Comparison of ENCODE assay signal across 8 cellular contexts in genomic region chr19:1213391-1214286, GRCh38. TPM values are rescaled to one million over a fixed set of nuclear protein-coding genes. Genes with fewer than 3 reads are reported as not detected.
DNase-seq lines count a peak whose midpoint lies in the region; ATAC-seq and TF ChIP-seq lines count a peak whose summit lies in the region.

No MANE protein-coding gene starts in this region.

- H3K4me3 Mint-ChIP-seq in activated naive CD4-positive, alpha-beta T cell treated with anti-CD3 and anti-CD28 coated beads, Interleukin-2, amount 10 ng/mL, durations not matched to agents 7 days and 5 days = peak overlapping the region; percentile 61
- H3K4me3 Mint-ChIP-seq in progenitor cell of endocrine pancreas (ENCODE audit: low read depth) = no peak overlapping the region

- ATAC-seq in HG03469 (IDR thresholded peaks at IDR 0.05; ENCODE audit: unreplicated experiment) = no peak

- peaks cover 43% of the 10 kb centered on the region for H3K4me1 Mint-ChIP-seq in activated naive CD4-positive, alpha-beta T cell treated with anti-CD3 and anti-CD28 coated beads, Interleukin-2, amount 10 ng/mL, durations not matched to agents 7 days and 5 days
- peaks cover 9% of the 10 kb centered on the region for H3K4me1 Mint-ChIP-seq in progenitor cell of endocrine pancreas (ENCODE audit: low read depth)

- no peak for TF ChIP-seq CTCF in progenitor cell of endocrine pancreas (IDR thresholded peaks at IDR 0.05; ENCODE audit: unreplicated experiment)

- in situ Hi-C loops in ACHN (cut with HindIII; ENCODE audit: low pct_ligation_motif_present, low pct_unique_long_range_greater_than_20kb, low sequenced_read_pairs) = no loop called here

- H3K36me3 Mint-ChIP-seq in activated naive CD4-positive, alpha-beta T cell treated with anti-CD3 and anti-CD28 coated beads, Interleukin-2, amount 10 ng/mL, durations not matched to agents 7 days and 5 days = peaks cover 24% of the 10 kb centered on the region
- H3K36me3 Mint-ChIP-seq in progenitor cell of endocrine pancreas (ENCODE audit: insufficient read depth) = peaks cover 8% of the 10 kb centered on the region

- no peaks in the 10 kb centered on the region for H3K27me3 Mint-ChIP-seq in activated naive CD4-positive, alpha-beta T cell treated with anti-CD3 and anti-CD28 coated beads, Interleukin-2, amount 10 ng/mL, durations not matched to agents 7 days and 5 days
- H3K27me3 Mint-ChIP-seq in progenitor cell of endocrine pancreas = no peaks in the 10 kb centered on the region

- peak overlapping the region; percentile 95 for H3K27ac Mint-ChIP-seq in activated naive CD4-positive, alpha-beta T cell treated with anti-CD3 and anti-CD28 coated beads, Interleukin-2, amount 10 ng/mL, durations not matched to agents 7 days and 5 days
- H3K27ac Mint-ChIP-seq in progenitor cell of endocrine pancreas = peak overlapping the region; percentile 92

- CTCF ChIA-PET in activated naive CD4-positive, alpha-beta T cell treated with anti-CD3 and anti-CD28 coated beads, Interleukin-2, amount 10 ng/mL, durations not matched to agents 7 days and 5 days (lab: Charles Lee) = interaction anchor here (1.0 to 1.3 kb wide), 5 partner anchors 9 to 350 kb away, joined by 3 to 6 read pairs (median 3); no protein-coding TSS in a partner anchor

- DNase-seq in ELR (ENCODE audit: low read depth) = peak; percentile 88
- peak; percentile 59 for DNase-seq in NCI-H510A (lab: John Stamatoyannopoulos, UW)
- peak; percentile 72 for DNase-seq in activated naive CD4-positive, alpha-beta T cell treated with anti-CD3 and anti-CD28 coated beads, Interleukin-2, amount 10 ng/mL, durations not matched to agents 7 days and 5 days
- DNase-seq in glomerular visceral epithelial cell (ENCODE audit: extremely low spot score) = peak; percentile 72
- DNase-seq in progenitor cell of endocrine pancreas (ENCODE audit: low spot score, unreplicated experiment) = no peak
- DNase-seq in ACHN = no peak
- no peak for DNase-seq in NCI-H2171 (lab: John Stamatoyannopoulos, UW)

- H3K9me3 Mint-ChIP-seq in activated naive CD4-positive, alpha-beta T cell treated with anti-CD3 and anti-CD28 coated beads, Interleukin-2, amount 10 ng/mL, durations not matched to agents 7 days and 5 days = no peaks in the 10 kb centered on the region
- H3K9me3 Mint-ChIP-seq in progenitor cell of endocrine pancreas (ENCODE audit: low read depth) = no peaks in the 10 kb centered on the region

RNA-seq across cellular contexts. Expression of gene STK11, which starts 8.1 kb away (rescaled TPM):
- 59.3 and 61.5 TPM in 2 replicates for total RNA-seq in progenitor cell of endocrine pancreas

RNA-seq across cellular contexts. Expression of gene CBARP, which starts 24.2 kb away (rescaled TPM):
- 12.4 and 13.0 TPM in 2 replicates for total RNA-seq in progenitor cell of endocrine pancreas

RNA-seq across cellular contexts. Expression of gene ATP5F1D, which starts 27.9 kb away (rescaled TPM):
- total RNA-seq in progenitor cell of endocrine pancreas = 107 and 117 TPM in 2 replicates

RNA-seq across cellular contexts. Expression of gene MIDN, which starts 34.7 kb away (rescaled TPM):
- 187 and 193 TPM in 2 replicates for total RNA-seq in progenitor cell of endocrine pancreas

RNA-seq across cellular contexts. Expression of gene SBNO2, which starts 39.6 kb away (rescaled TPM):
- 40.9 and 43.2 TPM in 2 replicates for total RNA-seq in progenitor cell of endocrine pancreas

Comparison
In these comparisons a context has a peak if more than half of its experiments do, and no peak if none do; other contexts are left out.
1. DNase-seq: peak in ELR (single experiment), NCI-H510A (single experiment), activated naive CD4-positive, alpha-beta T cell treated with anti-CD3 and anti-CD28 coated beads, Interleukin-2, amount 10 ng/mL, durations not matched to agents 7 days and 5 days (single experiment) and glomerular visceral epithelial cell (single experiment); none in progenitor cell of endocrine pancreas (single experiment), ACHN (single experiment) and NCI-H2171 (single experiment).